In the genomic region with DNA sequence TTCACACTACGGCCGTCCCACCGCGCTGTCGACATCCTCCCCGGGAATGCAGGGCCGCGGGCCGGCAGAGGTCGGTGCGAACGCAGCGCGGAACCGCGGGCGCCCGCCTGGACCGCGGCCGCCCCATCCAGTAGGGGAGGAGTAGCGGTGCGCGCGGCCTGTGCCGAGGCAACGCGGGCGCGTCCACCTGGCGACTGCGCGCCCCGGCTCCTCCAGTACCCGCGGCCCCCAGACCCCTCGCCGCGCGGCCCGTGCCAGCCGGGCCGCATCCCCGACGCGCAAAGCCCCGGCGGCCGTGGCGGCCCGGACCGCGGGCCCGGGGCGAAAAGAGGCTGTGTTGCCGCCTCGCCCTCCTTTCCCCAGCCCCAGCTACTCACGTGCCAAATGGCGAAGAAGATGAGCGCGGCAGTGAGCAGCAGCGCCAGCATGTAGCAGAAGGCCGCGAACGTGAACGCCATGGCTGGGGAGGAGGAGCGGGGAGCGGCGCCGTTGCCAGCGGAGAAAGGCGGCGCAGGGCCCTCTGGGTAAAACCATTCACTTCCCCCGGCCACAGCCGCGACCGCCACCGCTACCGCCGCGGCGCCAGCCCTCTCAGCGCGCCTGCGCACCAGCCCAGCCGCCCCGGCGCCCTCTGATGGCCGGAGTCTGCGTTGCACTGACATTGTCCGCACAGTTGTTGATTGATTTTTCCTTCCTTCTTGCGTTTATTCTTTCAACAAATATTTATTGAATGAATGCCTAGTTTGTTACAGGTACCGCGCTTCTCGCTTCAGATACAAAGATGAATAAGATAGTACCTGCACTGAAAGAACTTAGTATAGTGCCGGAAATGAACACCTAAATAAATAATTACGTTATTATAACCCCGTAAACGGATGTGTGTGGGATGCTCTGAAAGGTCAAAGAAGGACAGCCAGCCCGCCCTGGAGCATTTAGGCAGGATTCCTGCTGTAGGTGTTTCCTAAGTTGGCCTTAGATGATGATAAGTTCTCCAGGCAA, we compare ENCODE assay signal across 8 cellular contexts. TPM values are rescaled to one million over a fixed set of nuclear protein-coding genes. Genes with fewer than 3 reads are reported as not detected.
DNase-seq lines count a peak whose midpoint lies in the region; ATAC-seq, FAIRE-seq and TF ChIP-seq lines count a peak whose summit lies in the region.

CNIH1 (minus strand) TSS at position 505 of the 999 bp plus-strand sequence; CDS start at position 458, 47 bp downstream.

- no peaks in the 10 kb centered on the region for H3K9me3 Mint-ChIP-seq in central memory CD8-positive, alpha-beta T cell

- peak within 1 kb of the TSS; percentile 94 for H3K27ac ChIP-seq in keratinocyte (ENCODE audit: control insufficient read depth, insufficient read depth, low read length)

- H3K27ac Mint-ChIP-seq in central memory CD8-positive, alpha-beta T cell (ENCODE audit: low read depth): peak within 1 kb of the TSS; percentile 86

- H3K4me1 Mint-ChIP-seq in central memory CD8-positive, alpha-beta T cell: peaks cover 40% of the 10 kb centered on the region

- H4K20me1 ChIP-seq in keratinocyte (ENCODE audit: control insufficient read depth, extremely low read depth, insufficient read depth, low read length): peaks cover 5% of the 10 kb centered on the region

- peak within 1 kb of the TSS; percentile 84 for H2AFZ ChIP-seq in keratinocyte (ENCODE audit: control insufficient read depth, low read length)

- H3K9ac ChIP-seq in keratinocyte (ENCODE audit: control insufficient read depth, extremely low read depth, insufficient read depth, low read length): peak within 1 kb of the TSS; percentile 93

- H3K4me3 Mint-ChIP-seq in central memory CD8-positive, alpha-beta T cell: peak within 1 kb of the TSS; percentile 86

- H3K4me1 ChIP-seq in keratinocyte (ENCODE audit: control insufficient read depth, extremely low read depth, insufficient read depth, low read length): peaks cover 36% of the 10 kb centered on the region

- dilution Hi-C loops in keratinocyte (cut with MboI; ENCODE audit: extremely low pct_ligation_motif_present, low sequenced_read_pairs): no loop called here

- peaks cover 12% of the 10 kb centered on the region for H3K36me3 Mint-ChIP-seq in central memory CD8-positive, alpha-beta T cell (ENCODE audit: insufficient read depth)

- H3K4me2 ChIP-seq in keratinocyte (ENCODE audit: control insufficient read depth, extremely low read depth, insufficient read depth, low read depth, low read length): peak within 1 kb of the TSS; percentile 99

- H3K27me3 ChIP-seq in keratinocyte (ENCODE audit: control insufficient read depth, extremely low read depth, insufficient read depth, low read length): no peaks in the 10 kb centered on the region

- no peaks in the 10 kb centered on the region for H3K9me3 ChIP-seq in keratinocyte (ENCODE audit: control insufficient read depth, low read depth, low read length)

- H3K36me3 ChIP-seq in keratinocyte (ENCODE audit: control insufficient read depth in 2 of 2, extremely low read depth in 1 of 2, insufficient read depth in 2 of 2, low read length in 2 of 2): peaks cover 0 to 3% of the 10 kb centered on the region in 2 experiments

- peak; percentile 32 for FAIRE-seq in keratinocyte (lab: Jason Lieb, UNC)

- H3K4me3 ChIP-seq in AG10803 (ENCODE audit: low read length): peak within 1 kb of the TSS; percentile 78
- H3K4me3 ChIP-seq in keratinocyte (ENCODE audit: control insufficient read depth in 2 of 3, extremely low read depth in 1 of 3, insufficient read depth in 2 of 3, low read depth in 1 of 3, low read length in 3 of 3): peak within 1 kb of the TSS; percentile 50 to 99 (median 94)

- ATAC-seq in GM19025 (IDR thresholded peaks at IDR 0.05; ENCODE audit: low read depth, unreplicated experiment): peak; percentile 91
- ATAC-seq in HG03342 (IDR thresholded peaks at IDR 0.05; ENCODE audit: unreplicated experiment): peak; percentile 94
- ATAC-seq in central memory CD8-positive, alpha-beta T cell (replicated peaks; ENCODE audit: extremely low read depth, poor library complexity, severe bottlenecking): peak; percentile 94

- TF ChIP-seq CTCF in AG10803 (conservative IDR thresholded peaks at IDR 0.05; ENCODE audit: low read length): peak; percentile 69
- peak; percentile 82 to 96 (median 92) for TF ChIP-seq CTCF in keratinocyte (optimal IDR thresholded peaks at IDR 0.05 in 1 of 3, IDR thresholded peaks at IDR 0.05 in 1 of 3, conservative IDR thresholded peaks at IDR 0.05 in 1 of 3; ENCODE audit: extremely low read depth in 1 of 3, insufficient read depth in 2 of 3, low read length in 3 of 3)

- H3K79me2 ChIP-seq in keratinocyte (ENCODE audit: control insufficient read depth, insufficient read depth, low read length): peaks cover 48% of the 10 kb centered on the region

- peaks cover 6% of the 10 kb centered on the region for H3K27me3 Mint-ChIP-seq in central memory CD8-positive, alpha-beta T cell

- H3K9me1 ChIP-seq in keratinocyte (ENCODE audit: control insufficient read depth, extremely low read depth, insufficient read depth, low read length): peaks cover 4% of the 10 kb centered on the region

- DNase-seq in AG10803 (ENCODE audit: low read depth) (peak; percentile 93), NCI-H345 treated with DMSO at 0.1 percent for 48 hours (lab: John Stamatoyannopoulos, UW; ENCODE audit: unreplicated experiment) (peak; percentile 79), keratinocyte (ENCODE audit: low read depth, low spot score) (peak; percentile 36)
- peak; percentile 85 for DNase-seq in activated CD4-positive, CD25-positive, alpha-beta regulatory T cell treated with anti-CD3 and anti-CD28 coated beads, Interleukin-2, amount 50 U/mL, for 16 hours (ENCODE audit: low read depth, low spot score)
- DNase-seq in central memory CD8-positive, alpha-beta T cell (ENCODE audit: low spot score in 2 of 2): peak; percentile 91 to 98
- peak; percentile 93 for DNase-seq in stimulated activated CD4-positive, alpha-beta T cell treated with anti-CD3 and anti-CD28 coated beads, Interleukin-15, amount 100 ng/mL, for 24 hours

RNA-seq across cellular contexts. Expression of gene CNIH1, which starts in this region (rescaled TPM):
- polyA plus RNA-seq in keratinocyte: 220 to 322 TPM (median 314 TPM) in 3 replicates
- 232 TPM for polyA plus RNA-seq in keratinocyte (2011; ENCODE audit: low read depth)
- 185 and 284 TPM in 2 replicates for polyA plus RNA-seq in keratinocyte (2011; cell fraction: cytosol; rRNA removed)
- polyA plus RNA-seq in keratinocyte (2011; cell fraction: nucleus; rRNA removed): 124 and 150 TPM in 2 replicates
- 135 and 160 TPM in 2 replicates for polyA plus RNA-seq in keratinocyte (2012; ENCODE audit: low replicate concordance)
- 161 to 241 TPM (median 212 TPM) in 3 replicates for polyA minus RNA-seq in keratinocyte
- 129 TPM for polyA minus RNA-seq in keratinocyte (2011; cell fraction: cytosol; rRNA and poly(A)+ RNA removed)
- polyA minus RNA-seq in keratinocyte (2011; cell fraction: nucleus; rRNA and poly(A)+ RNA removed): 51.6 and 76.4 TPM in 2 replicates

Comparison
In these comparisons a context has a peak if more than half of its experiments do, and no peak if none do; other contexts are left out.
1. Peak in every context shown above with its lines: DNase-seq, ATAC-seq, H3K4me3 ChIP-seq and H3K27ac ChIP-seq.
2. DNase-seq: peak in every context shown above with its lines; median percentile 94 in central memory CD8-positive, alpha-beta T cell; 93 in AG10803; 93 in stimulated activated CD4-positive, alpha-beta T cell treated with anti-CD3 and anti-CD28 coated beads, Interleukin-15, amount 100 ng/mL, for 24 hours; 85 in activated CD4-positive, CD25-positive, alpha-beta regulatory T cell treated with anti-CD3 and anti-CD28 coated beads, Interleukin-2, amount 50 U/mL, for 16 hours; 79 in NCI-H345 treated with DMSO at 0.1 percent for 48 hours; 36 in keratinocyte.